In genomic region chr12:24822121-24822899, GRCh38 we compare ENCODE assay signal across 12 cellular contexts.
A peak's percentile ranks its signal among the peaks of the same experiment; 100 is the strongest.
DNase-seq lines count a peak whose midpoint lies in the region; ATAC-seq and TF ChIP-seq lines count a peak whose summit lies in the region.
"Had no signal": no experiment of that assay in that cellular context is flagged by ENCODE, and none has a peak within 500 bp of the region (broad histone marks: within the 10 kb centered on the region; RNA-seq: fewer than 3 reads in every experiment).

No MANE protein-coding gene starts in this region.

- peaks cover 19% of the 10 kb centered on the region for H3K4me1 Mint-ChIP-seq in T-helper 1 cell treated with Interleukin-12 subunit alpha and Interleukin-12 subunit beta and Interleukin-4 antibody, amounts not matched to agents 30 μg/mL and 1 μg/mL, for 36 hours (ENCODE audit: low read depth)

- WGBS in adrenal gland, 4 donors = 54 to 66% (median 63%) methylated on average over 5 of the region's 5 CpGs

- no peak overlapping the region for H3K27ac ChIP-seq in adrenal gland
- H3K27ac ChIP-seq: 22Rv1 had no signal

- no peak overlapping the region for H3K4me3 ChIP-seq in retinal pigment epithelial cell (ENCODE audit: low read length)
- H3K4me3 ChIP-seq in adrenal gland = no peak overlapping the region

- ATAC-seq in HG02623 (IDR thresholded peaks at IDR 0.05; ENCODE audit: unreplicated experiment) = peak; percentile 70

- intact Hi-C loops in adrenal gland (cut with DNase I) = no loop called here

- no peaks in the 10 kb centered on the region for H3K4me1 ChIP-seq in adrenal gland (replicated peaks in 1 of 2)

- no peaks in the 10 kb centered on the region for H3K9me3 ChIP-seq in adrenal gland (replicated peaks in 1 of 3)

- no peak for TF ChIP-seq CTCF in retinal pigment epithelial cell (conservative IDR thresholded peaks at IDR 0.05; ENCODE audit: low read depth, low read length)
- no peak for TF ChIP-seq CTCF in adrenal gland (IDR thresholded peaks at IDR 0.05)

- no peak for TF ChIP-seq POLR2A in adrenal gland (IDR thresholded peaks at IDR 0.05)

- DNase-seq in NOMO-1 treated with DMSO at 0.1 percent for 48 hours (lab: John Stamatoyannopoulos, UW; ENCODE audit: unreplicated experiment) (peak; percentile 59), NOMO-1 treated with dmso at 0.1 percent for 144 hours (lab: John Stamatoyannopoulos, UW; ENCODE audit: unreplicated experiment) (no peak), retinal pigment epithelial cell (ENCODE audit: low read depth) (peak; percentile 49), NCI-H1048 (lab: John Stamatoyannopoulos, UW) (no peak), adrenal gland (no peak), midbrain (lab: John Stamatoyannopoulos, UW) (no peak)
- DNase-seq: activated effector memory CD4-positive, alpha-beta T cell treated with Interleukin-2 at 50 U/mL for 16 hours; NCI-H1092 treated with DMSO at 0.1 percent for 48 hours had no signal

- no peaks in the 10 kb centered on the region for H3K27me3 ChIP-seq in adrenal gland

- H3K36me3 Mint-ChIP-seq in T-helper 1 cell treated with Interleukin-12 subunit alpha and Interleukin-12 subunit beta and Interleukin-4 antibody, amounts not matched to agents 30 μg/mL and 1 μg/mL, for 36 hours (ENCODE audit: low read depth) = peaks cover 13% of the 10 kb centered on the region

- peaks cover 6% of the 10 kb centered on the region for H3K9me3 Mint-ChIP-seq in T-helper 1 cell treated with Interleukin-12 subunit alpha and Interleukin-12 subunit beta and Interleukin-4 antibody, amounts not matched to agents 30 μg/mL and 1 μg/mL, for 36 hours
- H3K9me3 Mint-ChIP-seq: type B pancreatic cell had no signal

- peak overlapping the region; percentile 47 for H3K4me3 Mint-ChIP-seq in T-helper 1 cell treated with Interleukin-12 subunit alpha and Interleukin-12 subunit beta and Interleukin-4 antibody, amounts not matched to agents 30 μg/mL and 1 μg/mL, for 36 hours
- H3K4me3 Mint-ChIP-seq: type B pancreatic cell had no signal

- peak overlapping the region; percentile 35 for H3K27ac Mint-ChIP-seq in T-helper 1 cell treated with Interleukin-12 subunit alpha and Interleukin-12 subunit beta and Interleukin-4 antibody, amounts not matched to agents 30 μg/mL and 1 μg/mL, for 36 hours
- H3K27ac Mint-ChIP-seq: type B pancreatic cell had no signal

- H3K27me3 Mint-ChIP-seq in T-helper 1 cell treated with Interleukin-12 subunit alpha and Interleukin-12 subunit beta and Interleukin-4 antibody, amounts not matched to agents 30 μg/mL and 1 μg/mL, for 36 hours (ENCODE audit: low read depth) = no peaks in the 10 kb centered on the region
- H3K27me3 Mint-ChIP-seq: type B pancreatic cell had no signal

- H3K36me3 ChIP-seq in adrenal gland (replicated peaks in 1 of 2) = no peaks in the 10 kb centered on the region

Comparison
In these comparisons a context has a peak if more than half of its experiments do, and no peak if none do; other contexts are left out.
1. DNase-seq: peak in NOMO-1 treated with DMSO at 0.1 percent for 48 hours (single experiment) and retinal pigment epithelial cell (single experiment); none in NOMO-1 treated with dmso at 0.1 percent for 144 hours (single experiment), NCI-H1048 (single experiment), adrenal gland (0 of 7) and midbrain (single experiment).